8 cellular contexts compared by ENCODE assay signal in the genomic region with DNA sequence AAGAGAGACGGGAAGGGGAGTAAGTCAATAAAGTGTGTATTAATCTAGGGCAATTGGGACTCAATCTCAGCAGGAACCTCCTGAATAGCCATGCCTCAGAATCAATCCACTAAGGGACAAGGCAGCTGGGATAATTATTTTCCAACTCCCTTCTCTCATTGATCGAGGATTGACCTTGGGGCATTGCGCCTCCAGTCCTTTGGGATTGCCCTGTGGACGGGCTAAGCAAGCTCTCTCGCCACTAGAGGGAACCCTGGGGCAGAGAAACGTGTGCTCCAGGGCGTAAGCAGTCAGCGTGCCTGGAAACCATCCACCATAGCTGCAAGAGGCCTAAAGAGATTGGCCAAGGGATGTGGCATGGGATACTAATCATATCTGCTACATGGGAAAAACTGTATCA.
A peak's percentile ranks its signal among the peaks of the same experiment; 100 is the strongest.
DNase-seq lines count a peak whose midpoint lies in the region; ATAC-seq and TF ChIP-seq lines count a peak whose summit lies in the region.

No MANE protein-coding gene starts in this region.

- peak; percentile 14 for DNase-seq in activated gamma-delta T cell treated with Interleukin-2 at 50 U/mL for 16 hours
- DNase-seq in activated gamma-delta T cell (lab: John Stamatoyannopoulos, UW) = no peak
- peak in 3 of 5 donors; percentile 2 to 27 (median 20) for DNase-seq in T-helper 1 cell
- peak; percentile 88 for DNase-seq in choroid plexus epithelial cell (ENCODE audit: low read depth)
- DNase-seq in left kidney (ENCODE audit: low read depth, low spot score) = peak; percentile 82
- peak; percentile 17 to 19 for DNase-seq in stimulated activated CD8-positive, alpha-beta memory T cell treated with anti-CD3 and anti-CD28 coated beads, Interleukin-15, amount 100 ng/mL, for 48 hours (ENCODE audit: low read depth in 2 of 2)

- TF ChIP-seq CTCF in LNCAP (IDR thresholded peaks at IDR 0.05) = peak; percentile 93
- peak; percentile 93 for TF ChIP-seq CTCF in choroid plexus epithelial cell (conservative IDR thresholded peaks at IDR 0.05; ENCODE audit: low read depth, low read length)

- no peak for ATAC-seq in HG02610 (IDR thresholded peaks at IDR 0.05; ENCODE audit: unreplicated experiment)

- H3K4me3 ChIP-seq in choroid plexus epithelial cell (ENCODE audit: low read depth, low read length) = no peak overlapping the region
